ENCODE assay signal across 1 cellular context in the genomic region with DNA sequence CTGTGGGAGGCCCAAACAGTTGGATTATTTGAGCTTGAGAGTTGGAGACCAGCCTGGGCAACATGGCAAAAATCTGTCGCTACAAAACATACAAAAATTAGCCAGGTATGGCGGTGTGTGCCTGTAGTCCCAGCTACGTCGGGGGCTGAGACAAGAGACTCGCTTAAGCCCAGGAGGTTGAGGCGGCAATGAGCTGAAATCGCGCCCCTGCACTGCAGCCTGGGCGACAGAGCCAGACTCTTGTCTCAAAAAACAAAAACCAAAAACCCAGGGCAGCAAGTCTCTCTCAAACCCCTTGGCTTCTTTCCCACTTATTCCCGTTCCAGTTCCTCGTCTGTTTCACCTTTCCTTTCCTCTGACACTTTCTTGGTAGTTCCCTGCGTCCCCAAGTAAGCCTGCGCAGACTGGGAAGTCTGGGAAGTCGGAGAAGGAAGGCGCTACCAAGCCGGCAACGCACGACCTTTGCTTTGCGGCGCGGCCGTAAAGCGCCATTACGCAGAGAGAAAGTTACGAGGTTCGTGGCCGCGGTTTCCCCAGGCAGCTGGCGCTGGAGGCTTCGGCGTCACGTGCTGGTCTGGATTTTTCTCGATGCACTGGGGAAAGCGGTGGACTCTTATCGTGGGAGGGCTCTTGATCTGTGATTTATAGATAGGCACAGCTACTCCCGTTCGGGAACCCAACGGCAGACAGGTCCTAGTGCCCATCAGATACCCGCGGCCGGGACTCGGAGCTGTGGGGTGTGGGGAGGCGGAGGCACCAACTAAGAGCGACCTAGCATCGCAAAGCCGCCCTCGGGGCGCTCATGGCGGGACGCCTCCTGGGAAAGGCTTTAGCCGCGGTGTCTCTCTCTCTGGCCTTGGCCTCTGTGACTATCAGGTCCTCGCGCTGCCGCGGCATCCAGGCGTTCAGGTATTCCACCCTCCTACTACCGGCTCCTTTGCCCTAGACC.
TF ChIP-seq lines count a peak whose summit lies in the region.

NUDT9 (plus strand) TSS at position 470 of the 949 bp plus-strand sequence; CDS start at position 803, 333 bp downstream.

TF ChIP-seq in K562, 482 proteins besides CTCF, POLR2A, EP300 and RAD21 (continued from another document):
- no peak for TF ChIP-seq ZNF780A (CRISPR knock-in tag; IDR thresholded peaks at IDR 0.05)
- no peak for TF ChIP-seq BDP1 (IDR thresholded peaks at IDR 0.05; ENCODE audit: insufficient read depth, insufficient read length)
- TF ChIP-seq PTBP1 (IDR thresholded peaks at IDR 0.05; ENCODE audit: low read depth, low read length): no peak
- TF ChIP-seq, protein P1, sequence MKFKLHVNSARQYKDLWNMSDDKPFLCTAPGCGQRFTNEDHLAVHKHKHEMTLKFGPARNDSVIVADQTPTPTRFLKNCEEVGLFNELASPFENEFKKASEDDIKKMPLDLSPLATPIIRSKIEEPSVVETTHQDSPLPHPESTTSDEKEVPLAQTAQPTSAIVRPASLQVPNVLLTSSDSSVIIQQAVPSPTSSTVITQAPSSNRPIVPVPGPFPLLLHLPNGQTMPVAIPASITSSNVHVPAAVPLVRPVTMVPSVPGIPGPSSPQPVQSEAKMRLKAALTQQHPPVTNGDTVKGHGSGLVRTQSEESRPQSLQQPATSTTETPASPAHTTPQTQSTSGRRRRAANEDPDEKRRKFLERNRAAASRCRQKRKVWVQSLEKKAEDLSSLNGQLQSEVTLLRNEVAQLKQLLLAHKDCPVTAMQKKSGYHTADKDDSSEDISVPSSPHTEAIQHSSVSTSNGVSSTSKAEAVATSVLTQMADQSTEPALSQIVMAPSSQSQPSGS (CRISPR knock-in tag; IDR thresholded peaks at IDR 0.05): no peak
- no peak for TF ChIP-seq SP2 (IDR thresholded peaks at IDR 0.05; ENCODE audit: extremely low read depth, low read depth, low read length, poor library complexity, severe bottlenecking)
- no peak for TF ChIP-seq RUNX1 (IDR thresholded peaks at IDR 0.05; ENCODE audit: low read depth)
- TF ChIP-seq CCAR2 (IDR thresholded peaks at IDR 0.05; ENCODE audit: low read depth, low read length): no peak
- no peak for TF ChIP-seq DACH1 (IDR thresholded peaks at IDR 0.05; ENCODE audit: partially characterized antibody)
- no peak for TF ChIP-seq SRSF7 (optimal IDR thresholded peaks at IDR 0.05; ENCODE audit: low read depth, low read length)
- no peak for TF ChIP-seq SRSF1 (IDR thresholded peaks at IDR 0.05; ENCODE audit: low read depth, low read length)
- TF ChIP-seq LCOR (CRISPR knock-in tag; IDR thresholded peaks at IDR 0.05): peak; percentile 85
- no peak for TF ChIP-seq ZNF282 (CRISPR knock-in tag; IDR thresholded peaks at IDR 0.05)
- peak; percentile 95 for TF ChIP-seq SUPT5H (IDR thresholded peaks at IDR 0.05)
- 0 out of 2 replicates have a peak, but pooled peaks have one; percentile 29 for TF ChIP-seq ZNF76 (CRISPR knock-in tag; IDR thresholded peaks at IDR 0.05; ENCODE audit: borderline replicate concordance)
- no peak for TF ChIP-seq RHOXF2B (CRISPR knock-in tag; conservative IDR thresholded peaks at IDR 0.05)
- TF ChIP-seq POU5F1 (IDR thresholded peaks at IDR 0.05; ENCODE audit: borderline replicate concordance, low read depth, low read length, partially characterized antibody): no peak
- TF ChIP-seq ZNF764 (CRISPR knock-in tag; IDR thresholded peaks at IDR 0.05; ENCODE audit: low read depth): no peak
- no peak for TF ChIP-seq CSDE1 (IDR thresholded peaks at IDR 0.05)
- no peak for TF ChIP-seq ZNF133 (CRISPR knock-in tag; IDR thresholded peaks at IDR 0.05)
- peak; percentile 80; the same call in 1 of the 2 replicates for TF ChIP-seq ESRRA (IDR thresholded peaks at IDR 0.05; ENCODE audit: borderline replicate concordance, low read depth)
- TF ChIP-seq, protein P2, sequence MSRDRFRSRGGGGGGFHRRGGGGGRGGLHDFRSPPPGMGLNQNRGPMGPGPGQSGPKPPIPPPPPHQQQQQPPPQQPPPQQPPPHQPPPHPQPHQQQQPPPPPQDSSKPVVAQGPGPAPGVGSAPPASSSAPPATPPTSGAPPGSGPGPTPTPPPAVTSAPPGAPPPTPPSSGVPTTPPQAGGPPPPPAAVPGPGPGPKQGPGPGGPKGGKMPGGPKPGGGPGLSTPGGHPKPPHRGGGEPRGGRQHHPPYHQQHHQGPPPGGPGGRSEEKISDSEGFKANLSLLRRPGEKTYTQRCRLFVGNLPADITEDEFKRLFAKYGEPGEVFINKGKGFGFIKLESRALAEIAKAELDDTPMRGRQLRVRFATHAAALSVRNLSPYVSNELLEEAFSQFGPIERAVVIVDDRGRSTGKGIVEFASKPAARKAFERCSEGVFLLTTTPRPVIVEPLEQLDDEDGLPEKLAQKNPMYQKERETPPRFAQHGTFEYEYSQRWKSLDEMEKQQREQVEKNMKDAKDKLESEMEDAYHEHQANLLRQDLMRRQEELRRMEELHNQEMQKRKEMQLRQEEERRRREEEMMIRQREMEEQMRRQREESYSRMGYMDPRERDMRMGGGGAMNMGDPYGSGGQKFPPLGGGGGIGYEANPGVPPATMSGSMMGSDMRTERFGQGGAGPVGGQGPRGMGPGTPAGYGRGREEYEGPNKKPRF (IDR thresholded peaks at IDR 0.05; ENCODE audit: low read depth, low read length): no peak
- TF ChIP-seq, protein P3, sequence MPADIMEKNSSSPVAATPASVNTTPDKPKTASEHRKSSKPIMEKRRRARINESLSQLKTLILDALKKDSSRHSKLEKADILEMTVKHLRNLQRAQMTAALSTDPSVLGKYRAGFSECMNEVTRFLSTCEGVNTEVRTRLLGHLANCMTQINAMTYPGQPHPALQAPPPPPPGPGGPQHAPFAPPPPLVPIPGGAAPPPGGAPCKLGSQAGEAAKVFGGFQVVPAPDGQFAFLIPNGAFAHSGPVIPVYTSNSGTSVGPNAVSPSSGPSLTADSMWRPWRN (IDR thresholded peaks at IDR 0.05; ENCODE audit: low read depth): peak; percentile 58; the same call in 1 of the 2 replicates
- TF ChIP-seq NEUROD1 (IDR thresholded peaks at IDR 0.05; ENCODE audit: borderline replicate concordance, low read depth, low read length, partially characterized antibody): peak; percentile 89
- no peak for TF ChIP-seq PPARD (CRISPR knock-in tag; IDR thresholded peaks at IDR 0.05)
- no peak for TF ChIP-seq NR1H2 (CRISPR knock-in tag; IDR thresholded peaks at IDR 0.05)
- TF ChIP-seq, protein P4, sequence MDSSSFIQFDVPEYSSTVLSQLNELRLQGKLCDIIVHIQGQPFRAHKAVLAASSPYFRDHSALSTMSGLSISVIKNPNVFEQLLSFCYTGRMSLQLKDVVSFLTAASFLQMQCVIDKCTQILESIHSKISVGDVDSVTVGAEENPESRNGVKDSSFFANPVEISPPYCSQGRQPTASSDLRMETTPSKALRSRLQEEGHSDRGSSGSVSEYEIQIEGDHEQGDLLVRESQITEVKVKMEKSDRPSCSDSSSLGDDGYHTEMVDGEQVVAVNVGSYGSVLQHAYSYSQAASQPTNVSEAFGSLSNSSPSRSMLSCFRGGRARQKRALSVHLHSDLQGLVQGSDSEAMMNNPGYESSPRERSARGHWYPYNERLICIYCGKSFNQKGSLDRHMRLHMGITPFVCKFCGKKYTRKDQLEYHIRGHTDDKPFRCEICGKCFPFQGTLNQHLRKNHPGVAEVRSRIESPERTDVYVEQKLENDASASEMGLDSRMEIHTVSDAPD (CRISPR knock-in tag; IDR thresholded peaks at IDR 0.05): no peak
- no peak; the same call in none of the 2 replicates for TF ChIP-seq TEAD4 (IDR thresholded peaks at IDR 0.05; ENCODE audit: low read length)
- TF ChIP-seq TEAD4 (CRISPR knock-in tag; IDR thresholded peaks at IDR 0.05; ENCODE audit: borderline replicate concordance): no peak
- no peak for TF ChIP-seq ATF4 (CRISPR knock-in tag; IDR thresholded peaks at IDR 0.05)
- TF ChIP-seq ELK3 (CRISPR knock-in tag; IDR thresholded peaks at IDR 0.05): no peak
- TF ChIP-seq HDAC1 (IDR thresholded peaks at IDR 0.05): peak in 1 of 2 experiments; percentile 83; a peak in 2 of 4 replicates
- TF ChIP-seq MEIS2 (IDR thresholded peaks at IDR 0.05; ENCODE audit: partially characterized antibody): peak; percentile 74
